Comparison of ENCODE assay signal across 8 cellular contexts in the genomic region with DNA sequence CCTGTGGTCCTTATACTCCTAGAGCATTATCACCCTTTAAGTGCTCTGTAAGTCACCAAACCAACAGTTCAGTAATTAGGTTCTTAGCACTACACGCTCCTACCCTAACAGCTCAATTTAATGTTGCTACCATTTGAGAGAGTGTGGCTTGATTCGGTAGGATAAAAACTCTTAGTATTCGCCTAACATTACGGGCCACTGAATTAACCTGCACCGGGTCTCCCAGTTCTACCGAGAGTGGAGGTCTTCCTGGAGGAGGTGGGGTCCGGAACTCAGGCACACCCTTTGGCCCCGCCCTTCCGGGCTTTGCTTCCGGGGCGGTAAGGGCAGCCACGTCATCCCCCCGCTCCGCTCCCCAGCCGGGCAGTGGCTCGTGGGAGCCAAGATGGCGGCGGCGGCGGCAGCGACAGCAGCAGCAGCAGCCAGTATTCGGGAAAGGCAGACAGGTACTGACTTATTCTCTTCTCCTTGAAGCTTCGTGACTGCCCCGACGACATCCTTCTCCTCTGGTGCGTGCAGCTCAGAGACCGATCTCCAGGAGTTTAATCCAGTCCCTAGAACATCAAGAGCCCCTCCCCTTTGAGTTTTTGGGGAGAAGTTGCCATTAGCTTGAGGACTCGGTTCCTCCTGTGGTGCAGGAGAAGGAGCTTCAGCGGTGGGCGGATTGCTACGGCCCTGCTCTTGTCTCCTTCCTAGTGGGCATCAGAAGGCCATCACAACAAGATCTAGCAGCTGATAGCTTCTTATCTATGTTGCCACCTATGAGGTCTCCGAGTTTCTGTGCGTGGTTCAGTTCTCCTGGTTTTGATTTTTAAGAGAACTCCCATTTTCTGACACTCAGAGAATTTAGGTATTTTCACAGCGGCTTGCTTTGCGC. TPM values are rescaled to one million over a fixed set of nuclear protein-coding genes. Genes with fewer than 3 reads are reported as not detected.
DNase-seq lines count a peak whose midpoint lies in the region; ATAC-seq, FAIRE-seq and TF ChIP-seq lines count a peak whose summit lies in the region.

A gene with protein sequence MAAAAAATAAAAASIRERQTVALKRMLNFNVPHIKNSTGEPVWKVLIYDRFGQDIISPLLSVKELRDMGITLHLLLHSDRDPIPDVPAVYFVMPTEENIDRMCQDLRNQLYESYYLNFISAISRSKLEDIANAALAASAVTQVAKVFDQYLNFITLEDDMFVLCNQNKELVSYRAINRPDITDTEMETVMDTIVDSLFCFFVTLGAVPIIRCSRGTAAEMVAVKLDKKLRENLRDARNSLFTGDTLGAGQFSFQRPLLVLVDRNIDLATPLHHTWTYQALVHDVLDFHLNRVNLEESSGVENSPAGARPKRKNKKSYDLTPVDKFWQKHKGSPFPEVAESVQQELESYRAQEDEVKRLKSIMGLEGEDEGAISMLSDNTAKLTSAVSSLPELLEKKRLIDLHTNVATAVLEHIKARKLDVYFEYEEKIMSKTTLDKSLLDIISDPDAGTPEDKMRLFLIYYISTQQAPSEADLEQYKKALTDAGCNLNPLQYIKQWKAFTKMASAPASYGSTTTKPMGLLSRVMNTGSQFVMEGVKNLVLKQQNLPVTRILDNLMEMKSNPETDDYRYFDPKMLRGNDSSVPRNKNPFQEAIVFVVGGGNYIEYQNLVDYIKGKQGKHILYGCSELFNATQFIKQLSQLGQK (plus strand): TSS at position 366 of the 877 bp plus-strand sequence. CDS start 20 bp downstream, at position 386.

- no peaks in the 10 kb centered on the region for H3K27me3 Mint-ChIP-seq in nephron (ENCODE audit: low read depth)
- H3K27me3 Mint-ChIP-seq in stimulated activated naive CD8-positive, alpha-beta T cell treated with anti-CD3 and anti-CD28 coated beads, Interleukin-15, amount 100 ng/mL, for 72 hours, result no peaks in the 10 kb centered on the region

- ATAC-seq in stimulated activated naive CD8-positive, alpha-beta T cell treated with anti-CD3 and anti-CD28 coated beads, Interleukin-15, amount 100 ng/mL, for 72 hours, result peak; percentile 98

- TF ChIP-seq CTCF in fibroblast of the aortic adventitia (IDR thresholded peaks at IDR 0.05; ENCODE audit: insufficient read depth, low read length) (no peak), nephron (IDR thresholded peaks at IDR 0.05; ENCODE audit: unreplicated experiment in 3 of 3) (no peak)

- H3K4me3 Mint-ChIP-seq in nephron, result peak within 1 kb of the TSS; percentile 94 to 98 (median 95)
- peak within 1 kb of the TSS; percentile 86 to 89 for H3K4me3 Mint-ChIP-seq in stimulated activated naive CD8-positive, alpha-beta T cell treated with anti-CD3 and anti-CD28 coated beads, Interleukin-15, amount 100 ng/mL, for 72 hours

- peaks cover 30% of the 10 kb centered on the region for H3K4me1 Mint-ChIP-seq in nephron
- H3K4me1 Mint-ChIP-seq in stimulated activated naive CD8-positive, alpha-beta T cell treated with anti-CD3 and anti-CD28 coated beads, Interleukin-15, amount 100 ng/mL, for 72 hours, result peaks cover 32% of the 10 kb centered on the region

- H3K27ac Mint-ChIP-seq in nephron, result peak within 1 kb of the TSS; percentile 96 to 99 (median 96)
- H3K27ac Mint-ChIP-seq in stimulated activated naive CD8-positive, alpha-beta T cell treated with anti-CD3 and anti-CD28 coated beads, Interleukin-15, amount 100 ng/mL, for 72 hours, result peak within 1 kb of the TSS; percentile 94

- FAIRE-seq in H54 (lab: Jason Lieb, UNC), result peak; percentile 70

- peak; percentile 85 for TF ChIP-seq POLR2A in H54 (IDR thresholded peaks at IDR 0.05; ENCODE audit: low read depth, low read length)

- peaks cover 12% of the 10 kb centered on the region for H3K36me3 Mint-ChIP-seq in nephron (ENCODE audit: low read depth)

- DNase-seq in EL (peak; percentile 92), H54 (ENCODE audit: insufficient read length, low spot score) (peak; percentile 34), M059J (ENCODE audit: low read depth) (peak; percentile 90), SHP77 (lab: John Stamatoyannopoulos, UW) (peak; percentile 93 to 98), fibroblast of the aortic adventitia (ENCODE audit: low read depth) (peak; percentile 84)
- peak; percentile 98 for DNase-seq in activated effector memory CD4-positive, alpha-beta T cell treated with anti-CD3 and anti-CD28 coated beads, Interleukin-2, amount 50 U/mL, for 16 hours
- DNase-seq in stimulated activated naive CD8-positive, alpha-beta T cell treated with anti-CD3 and anti-CD28 coated beads, Interleukin-15, amount 100 ng/mL, for 72 hours, result peak; percentile 88 to 92

- H3K4me3 ChIP-seq in fibroblast of the aortic adventitia (ENCODE audit: low read depth, low read length), result peak within 1 kb of the TSS; percentile 80

- no peaks in the 10 kb centered on the region for H3K9me3 Mint-ChIP-seq in nephron
- H3K9me3 Mint-ChIP-seq in stimulated activated naive CD8-positive, alpha-beta T cell treated with anti-CD3 and anti-CD28 coated beads, Interleukin-15, amount 100 ng/mL, for 72 hours, result no peaks in the 10 kb centered on the region

RNA-seq across cellular contexts. Expression of the gene that starts here (rescaled TPM):
- total RNA-seq in M059J (2014; rRNA removed; shearing (Covaris generic)), result 70.3 and 74.2 TPM in 2 replicates
- 103 and 125 TPM in 2 replicates for total RNA-seq in fibroblast of the aortic adventitia (ENCODE audit: low replicate concordance)

Comparison
In these comparisons a context has a peak if more than half of its experiments do, and no peak if none do; other contexts are left out.
1. Peak in every context shown above with its lines: DNase-seq, ATAC-seq and H3K4me3 ChIP-seq.
2. DNase-seq: peak in every context shown above with its lines; median percentile 98 in activated effector memory CD4-positive, alpha-beta T cell treated with anti-CD3 and anti-CD28 coated beads, Interleukin-2, amount 50 U/mL, for 16 hours; 96 in SHP77; 92 in EL; 90 in M059J; 90 in stimulated activated naive CD8-positive, alpha-beta T cell treated with anti-CD3 and anti-CD28 coated beads, Interleukin-15, amount 100 ng/mL, for 72 hours; 84 in fibroblast of the aortic adventitia; 34 in H54.